In the genomic region with DNA sequence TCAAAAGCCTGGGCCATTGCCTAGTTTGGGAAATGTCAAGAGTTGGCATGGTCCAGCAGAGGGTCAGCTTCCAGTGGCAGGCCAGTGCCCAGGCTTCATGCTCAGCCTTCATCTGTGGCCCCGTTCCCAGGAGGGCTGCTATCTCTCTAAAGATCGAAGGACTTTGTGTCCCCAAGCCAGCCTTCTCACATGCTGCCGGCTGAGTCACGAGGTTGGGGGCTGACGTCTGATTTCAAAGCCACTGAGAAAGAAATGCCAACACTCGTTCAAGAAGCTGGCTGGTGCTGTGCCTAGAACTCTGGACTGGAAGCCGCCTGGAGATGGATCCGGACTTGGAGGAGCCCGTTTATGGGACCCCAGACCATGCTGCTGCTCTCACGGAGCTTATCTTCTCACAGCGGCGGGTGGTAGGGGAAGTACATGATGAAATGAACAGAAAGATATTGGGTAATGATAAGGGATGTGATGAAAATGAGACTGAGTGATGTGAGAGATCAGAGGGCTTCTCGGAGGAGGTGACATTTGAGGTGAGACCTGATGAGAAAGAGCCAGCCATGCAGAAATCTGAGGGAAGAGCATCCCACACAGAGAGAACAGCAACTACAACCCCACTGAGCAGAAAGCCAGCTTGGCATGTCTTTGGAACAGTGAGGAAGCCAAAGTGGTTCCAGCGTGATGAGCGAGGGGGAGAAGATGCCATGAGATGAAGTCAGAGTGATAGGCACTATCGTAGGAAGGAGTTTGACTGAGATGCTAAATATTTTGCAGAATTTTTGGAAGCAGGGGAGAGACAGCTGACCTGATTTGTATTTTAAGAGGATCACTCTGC, we compare ENCODE assay signal across 10 cellular contexts. TPM values are rescaled to one million over a fixed set of nuclear protein-coding genes. Genes with fewer than 3 reads are reported as not detected.
DNase-seq lines count a peak whose midpoint lies in the region; ATAC-seq and TF ChIP-seq lines count a peak whose summit lies in the region.
"Had no signal": no experiment of that assay in that cellular context is flagged by ENCODE, and none has a peak within 500 bp of the region (broad histone marks: within the 10 kb centered on the region; RNA-seq: fewer than 3 reads in every experiment).

No MANE protein-coding gene starts in this region.

- CTCF ChIA-PET in CD4-positive, alpha-beta memory T cell (lab: Charles Lee; ENCODE audit: partially characterized antibody): interaction anchor here (1.0 kb wide), 1 partner anchor 15 kb away, joined by 3 read pairs; no protein-coding TSS in a partner anchor

- POLR2A ChIA-PET in CD4-positive, alpha-beta memory T cell (lab: Charles Lee; ENCODE audit: partially characterized antibody): no interaction called here

- H3K4me1 Mint-ChIP-seq in brain: peaks cover 73% of the 10 kb centered on the region
- H3K4me1 Mint-ChIP-seq in CD4-positive, alpha-beta memory T cell: no peaks in the 10 kb centered on the region

- intact Hi-C loops in sciatic nerve (cut with DNase I): no loop called here
- intact Hi-C loops in CD4-positive, alpha-beta memory T cell (cut with micrococcal nuclease): no loop called here

- no peak for TF ChIP-seq CTCF in brain (conservative IDR thresholded peaks at IDR 0.05)

- peaks cover 3% of the 10 kb centered on the region for H3K27me3 Mint-ChIP-seq in brain
- peaks cover 8 to 14% of the 10 kb centered on the region in 2 donors for H3K27me3 Mint-ChIP-seq in CD4-positive, alpha-beta memory T cell

- DNase-seq in EL: peak; percentile 25
- DNase-seq in inferior parietal cortex (ENCODE audit: extremely low spot score): peak; percentile 74
- DNase-seq in sciatic nerve (ENCODE audit: low spot score): peak; percentile 72
- DNase-seq in SIG-M5 (lab: John Stamatoyannopoulos, UW): no peak
- DNase-seq in CD4-positive, alpha-beta memory T cell: no peak
- no peak for DNase-seq in SW480 (ENCODE audit: low spot score)
- DNase-seq in activated naive CD4-positive, alpha-beta T cell (lab: John Stamatoyannopoulos, UW): no peak
- DNase-seq: activated CD4-positive, CD25-positive, alpha-beta regulatory T cell; brain microvascular endothelial cell had no signal

- H3K27ac Mint-ChIP-seq in brain: peak overlapping the region; percentile 6 to 98 (median 95)
- no peak overlapping the region for H3K27ac Mint-ChIP-seq in CD4-positive, alpha-beta memory T cell

- no peaks in the 10 kb centered on the region for H3K27me3 ChIP-seq in CD4-positive, alpha-beta memory T cell (ENCODE audit: insufficient read depth, low read length)
- H3K27me3 ChIP-seq: brain microvascular endothelial cell had no signal

- no peak overlapping the region for H3K4me3 ChIP-seq in CD4-positive, alpha-beta memory T cell (ENCODE audit: low read length in 2 of 2)

- H3K36me3 ChIP-seq in CD4-positive, alpha-beta memory T cell (ENCODE audit: insufficient read depth, low read length): no peaks in the 10 kb centered on the region
- H3K36me3 ChIP-seq: brain microvascular endothelial cell had no signal

- no peaks in the 10 kb centered on the region for H3K9me3 ChIP-seq in CD4-positive, alpha-beta memory T cell (ENCODE audit: control insufficient read depth in 1 of 2, low read length in 2 of 2)

- peak overlapping the region in 4 of 5 experiments; percentile 13 to 72 (median 64) for H3K4me3 Mint-ChIP-seq in brain
- H3K4me3 Mint-ChIP-seq in CD4-positive, alpha-beta memory T cell: no peak overlapping the region

- no peaks in the 10 kb centered on the region for H3K4me1 ChIP-seq in CD4-positive, alpha-beta memory T cell (ENCODE audit: insufficient read depth, low read length)

- H3K36me3 Mint-ChIP-seq in brain: no peaks in the 10 kb centered on the region
- H3K36me3 Mint-ChIP-seq in CD4-positive, alpha-beta memory T cell: peaks cover 0 to 5% of the 10 kb centered on the region in 2 donors

- peaks cover 0 to 27% (median 22%) of the 10 kb centered on the region in 5 experiments for H3K9me3 Mint-ChIP-seq in brain
- H3K9me3 Mint-ChIP-seq in CD4-positive, alpha-beta memory T cell: peaks cover 0 to 28% (median 12%) of the 10 kb centered on the region in 8 donors

- ATAC-seq in sciatic nerve: peak; percentile 79

- no peak overlapping the region for H3K27ac ChIP-seq in CD4-positive, alpha-beta memory T cell (ENCODE audit: low read depth, low read length)
- H3K27ac ChIP-seq: brain microvascular endothelial cell had no signal

RNA-seq across cellular contexts. Expression of a gene that starts 54.9 kb away (rescaled TPM):
- polyA plus RNA-seq in brain (ENCODE audit: insufficient read depth, low read depth, low replicate concordance): 60.0 TPM
- 46.5 TPM for total RNA-seq in sciatic nerve
- total RNA-seq in CD4-positive, alpha-beta memory T cell: 10 to 100 TPM; 35.7 to 38.1 TPM
- 10 to 100 TPM; 11.8 to 14.5 TPM for polyA plus RNA-seq in CD4-positive, alpha-beta memory T cell

Comparison
In these comparisons a context has a peak if more than half of its experiments do, and no peak if none do; other contexts are left out.
1. DNase-seq: peak in EL (single experiment), inferior parietal cortex (single experiment) and sciatic nerve (single experiment); none in SIG-M5 (single experiment), CD4-positive, alpha-beta memory T cell (0 of 5), SW480 (single experiment) and activated naive CD4-positive, alpha-beta T cell (0 of 4).
2. H3K27ac Mint-ChIP-seq: peak in brain (5 of 5); none in CD4-positive, alpha-beta memory T cell (0 of 7).
3. H3K4me3 Mint-ChIP-seq: peak in brain (4 of 5); none in CD4-positive, alpha-beta memory T cell (0 of 8).